Comparison of ENCODE assay signal across 12 cellular contexts in the genomic region with DNA sequence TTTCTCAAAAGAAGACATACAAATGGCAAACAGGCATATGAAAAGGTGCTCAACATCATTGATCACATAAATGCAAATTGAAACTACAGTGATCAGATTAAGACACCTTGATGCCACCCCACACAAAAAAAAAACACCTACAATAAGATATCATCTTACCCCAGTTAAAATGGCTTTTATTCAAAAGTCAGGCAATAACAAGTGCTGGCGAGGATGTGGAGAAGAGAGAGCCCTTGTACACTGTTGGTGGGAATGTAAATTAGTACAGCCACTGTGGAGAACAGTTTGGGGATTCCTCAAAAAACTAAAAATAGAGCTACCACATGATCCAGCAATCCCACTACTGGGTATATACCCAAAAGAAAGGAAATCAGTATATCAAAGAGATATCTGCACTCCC. TPM values are rescaled to one million over a fixed set of nuclear protein-coding genes. Genes with fewer than 3 reads are reported as not detected.
"Had no signal": no experiment of that assay in that cellular context is flagged by ENCODE, and none has a peak within 500 bp of the region (broad histone marks: within the 10 kb centered on the region; RNA-seq: fewer than 3 reads in every experiment).

No MANE protein-coding gene starts in this region.

RNA-seq across cellular contexts. Expression of a gene that starts 12.8 kb away (rescaled TPM):
- total RNA-seq: activated B cell treated with CpG ODN at 0.5 μM for 24 hours; activated CD4-positive, alpha-beta memory T cell treated with anti-CD3 and anti-CD28 coated beads for 36 hours; activated CD4-positive, alpha-beta memory T cell treated with anti-CD3 and anti-CD28 coated beads, Interleukin-2, amount 10 ng/mL, durations not matched to agents 7 days and 5 days; activated CD4-positive, alpha-beta T cell treated with anti-CD3 and anti-CD28 coated beads for 36 hours; activated CD4-positive, alpha-beta T cell treated with anti-CD3 and anti-CD28 coated beads, Interleukin-2, amount 10 ng/mL, durations not matched to agents 24 days and 14 days; activated CD4-positive, alpha-beta T cell treated with anti-CD3 and anti-CD28 coated beads, Interleukin-2, amount 10 ng/mL, durations not matched to agents 7 days and 5 days; activated CD8-positive, alpha-beta memory T cell treated with anti-CD3 and anti-CD28 coated beads for 36 hours; activated CD8-positive, alpha-beta memory T cell treated with anti-CD3 and anti-CD28 coated beads, Interleukin-2, amount 10 ng/mL, durations not matched to agents 7 days and 5 days; activated CD8-positive, alpha-beta T cell treated with anti-CD3 and anti-CD28 coated beads for 36 hours; activated CD8-positive, alpha-beta T cell treated with anti-CD3 and anti-CD28 coated beads, Interleukin-2, amount 10 ng/mL, durations not matched to agents 7 days and 5 days; T-helper 1 cell treated with Interleukin-12 subunit alpha and Interleukin-12 subunit beta and Interleukin-4 antibody, amounts not matched to agents 30 ng/mL and 1 ng/mL, for 36 hours; T-helper 2 cell treated with Interferon-gamma antibody and Interleukin-4, amounts not matched to agents 100 ng/mL and 5 ng/mL, for 36 hours had no signal

RNA-seq across cellular contexts. Expression of a gene that starts 41.5 kb away (rescaled TPM):
- total RNA-seq: activated CD4-positive, alpha-beta T cell treated with anti-CD3 and anti-CD28 coated beads, Interleukin-2, amount 10 ng/mL, durations not matched to agents 24 days and 14 days had no signal
